Comparison of ENCODE assay signal across 8 cellular contexts in the genomic region with DNA sequence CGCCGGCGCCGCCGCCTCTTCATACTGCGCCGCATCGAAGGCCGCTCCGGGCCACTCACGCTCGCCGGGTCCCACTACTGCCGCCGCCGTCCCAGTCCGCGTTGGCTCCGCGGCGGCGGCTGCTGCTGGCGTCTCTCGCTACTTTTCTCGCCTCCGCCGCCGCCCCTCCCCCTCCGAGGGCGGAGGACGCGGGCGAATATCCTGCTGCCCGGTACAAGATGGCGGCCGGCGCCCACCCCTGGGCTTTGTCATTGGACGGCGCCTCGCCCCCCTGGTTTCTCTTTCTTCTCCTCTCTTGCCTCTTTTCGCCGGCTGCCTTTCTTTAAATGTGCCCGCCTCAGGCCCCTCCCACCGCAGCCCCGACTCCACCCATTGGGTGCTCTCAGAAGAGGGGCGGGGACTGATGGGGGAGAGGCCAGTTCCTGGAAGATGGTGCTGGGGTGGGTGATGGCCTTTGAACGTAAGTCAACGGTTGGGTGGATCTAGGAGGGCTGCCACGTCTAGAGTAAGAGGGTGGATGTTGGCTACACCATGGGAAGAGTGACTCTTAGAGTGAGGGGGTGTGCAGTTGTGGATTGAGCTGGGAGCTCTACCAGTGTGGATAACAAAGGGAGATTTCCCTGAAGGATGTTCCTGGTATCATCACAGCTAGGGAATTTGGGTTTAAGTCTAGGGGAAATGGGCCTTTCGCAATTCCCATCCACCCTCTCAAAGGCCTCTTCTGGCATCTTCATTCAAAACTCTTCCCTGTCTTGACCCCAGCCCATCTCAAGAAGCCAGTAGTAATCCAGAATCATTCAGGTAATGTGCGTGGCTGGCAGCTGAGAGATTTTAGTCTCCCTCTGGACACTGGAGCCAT. TPM values are rescaled to one million over a fixed set of nuclear protein-coding genes. Genes with fewer than 3 reads are reported as not detected.
DNase-seq lines count a peak whose midpoint lies in the region; TF ChIP-seq lines count a peak whose summit lies in the region.

A gene (minus strand): TSS at position 297 of the 859 bp plus-strand sequence. CDS start 262 bp downstream, at position 35.

- DNase-seq in EL (peak; percentile 94), H7 (peak; percentile 93), MG63 (peak; percentile 91), SIG-M5 (lab: John Stamatoyannopoulos, UW) (peak; percentile 48), activated gamma-delta T cell (lab: John Stamatoyannopoulos, UW) (peak; percentile 77), foreskin fibroblast (peak; percentile 93 to 97)

- H3K4me3 ChIP-seq in H7 (ENCODE audit: insufficient read depth, low read depth, low read length) = peak within 1 kb of the TSS; percentile 97
- H3K4me3 ChIP-seq in MG63 = peak within 1 kb of the TSS; percentile 71
- H3K4me3 ChIP-seq in foreskin fibroblast (ENCODE audit: low read depth in 1 of 2, low read length in 2 of 2) = peak within 1 kb of the TSS; percentile 89 to 98
- H3K4me3 ChIP-seq in neuron (ENCODE audit: low read length) = peak within 1 kb of the TSS; percentile 93
- peak within 1 kb of the TSS; percentile 83 to 99 (median 92) for H3K4me3 ChIP-seq in subcutaneous abdominal adipose tissue (ENCODE audit: low read depth in 1 of 5, low read length in 5 of 5)

- TF ChIP-seq CTCF in foreskin fibroblast (IDR thresholded peaks at IDR 0.05; ENCODE audit: low read depth, low read length) = no peak

- H3K27me3 ChIP-seq in H7 (ENCODE audit: control insufficient read depth, insufficient read depth, low read length) = no peaks in the 10 kb centered on the region
- no peaks in the 10 kb centered on the region for H3K27me3 ChIP-seq in MG63
- H3K27me3 ChIP-seq in neuron (ENCODE audit: insufficient read depth, low read length) = peaks cover 2% of the 10 kb centered on the region
- no peaks in the 10 kb centered on the region for H3K27me3 ChIP-seq in subcutaneous abdominal adipose tissue (ENCODE audit: control insufficient read depth in 5 of 5, insufficient read depth in 4 of 5, low read length in 5 of 5)

- peak within 1 kb of the TSS; percentile 78 to 97 (median 88) for H3K9ac ChIP-seq in subcutaneous abdominal adipose tissue (ENCODE audit: low read length in 5 of 5)

- H3K9me3 ChIP-seq in MG63 (no peaks in the 10 kb centered on the region), neuron (ENCODE audit: low read length) (no peaks in the 10 kb centered on the region), subcutaneous abdominal adipose tissue (ENCODE audit: control insufficient read depth in 5 of 5, low read length in 5 of 5) (no peaks in the 10 kb centered on the region)

- peak within 1 kb of the TSS; percentile 95 for H3K27ac ChIP-seq in subcutaneous abdominal adipose tissue (ENCODE audit: low read depth, low read length)

- peak within 1 kb of the TSS; percentile 80 for H2AFZ ChIP-seq in neuron (ENCODE audit: low read depth, low read length)

- H3K4me1 ChIP-seq in neuron (ENCODE audit: insufficient read depth, low read length) (peaks cover 18% of the 10 kb centered on the region), subcutaneous abdominal adipose tissue (ENCODE audit: control insufficient read depth in 5 of 5, insufficient read depth in 5 of 5, low read length in 5 of 5) (peaks cover 0 to 32% (median 25%) of the 10 kb centered on the region in 5 donors)

- H3K36me3 ChIP-seq in H7 (replicated peaks; ENCODE audit: control insufficient read depth, insufficient read depth, low read length) (no peaks in the 10 kb centered on the region), MG63 (no peaks in the 10 kb centered on the region), neuron (ENCODE audit: insufficient read depth, low read length) (no peaks in the 10 kb centered on the region), subcutaneous abdominal adipose tissue (ENCODE audit: control insufficient read depth in 5 of 5, insufficient read depth in 5 of 5, low read length in 5 of 5) (no peaks in the 10 kb centered on the region)

RNA-seq across cellular contexts. Expression of the gene that starts here (rescaled TPM):
- 33.8 and 34.8 TPM in 2 replicates for total RNA-seq in H7 (2014; rRNA removed; shearing (Covaris generic))
- total RNA-seq in MG63 (2014; rRNA removed; shearing (Covaris generic); ENCODE audit: low replicate concordance) = 11.0 and 16.5 TPM in 2 replicates

Comparison
In these comparisons a context has a peak if more than half of its experiments do, and no peak if none do; other contexts are left out.
1. Peak in every context shown above with its lines: DNase-seq, H3K4me3 ChIP-seq and H3K27ac ChIP-seq.